29 cellular contexts compared by ENCODE assay signal in genomic region chr6:81977488-81977887, GRCh38.
DNase-seq lines count a peak whose midpoint lies in the region; ATAC-seq, FAIRE-seq and TF ChIP-seq lines count a peak whose summit lies in the region.
"Had no signal": no experiment of that assay in that cellular context is flagged by ENCODE, and none has a peak within 500 bp of the region (broad histone marks: within the 10 kb centered on the region; RNA-seq: fewer than 3 reads in every experiment).

No MANE protein-coding gene starts in this region.

- no peak overlapping the region; the same call in 1 of the 2 replicates for H2AK5ac ChIP-seq in IMR-90 (ENCODE audit: low read depth, low read length)

- no peak overlapping the region; the same call in 1 of the 2 replicates for H3K18ac ChIP-seq in IMR-90 (ENCODE audit: low read depth, low read length)

- H3K36me3 ChIP-seq in IMR-90 (ENCODE audit: control insufficient read depth, insufficient read depth, low read length) (no peaks in the 10 kb centered on the region), pancreas (no peaks in the 10 kb centered on the region)
- H3K36me3 ChIP-seq: gastroesophageal sphincter, Peyer's patch, WERI-Rb-1 had no signal

- H2AFZ ChIP-seq in IMR-90 (replicated peaks; ENCODE audit: low read length, poor library complexity), result no peak overlapping the region
- H2AFZ ChIP-seq: hepatocyte had no signal

- no peak overlapping the region for H4K91ac ChIP-seq in IMR-90 (ENCODE audit: insufficient read depth, low read depth, low read length)

- H2BK15ac ChIP-seq in IMR-90 (ENCODE audit: low read depth, low read length), result peak overlapping the region; percentile 49; the same call in 1 of the 3 replicates

- no peaks in the 10 kb centered on the region for H4K20me1 ChIP-seq in IMR-90 (ENCODE audit: insufficient read depth, low read length)

- no peak overlapping the region for H3K56ac ChIP-seq in IMR-90 (ENCODE audit: extremely low read depth, insufficient read depth, low read length)

- peak; percentile 59 for DNase-seq in IMR-90
- peak; percentile 49 for DNase-seq in astrocyte of the hippocampus (ENCODE audit: low read depth, low spot score)
- DNase-seq in fibroblast of pulmonary artery (ENCODE audit: low read depth), result peak; percentile 31
- no peak for DNase-seq in pancreas
- no peak for DNase-seq in NCI-H2196 (lab: John Stamatoyannopoulos, UW; ENCODE audit: unreplicated experiment)
- DNase-seq: activated CD4-positive, alpha-beta T cell treated with anti-CD3 and anti-CD28 coated beads for 4 hours; activated T-cell treated with anti-CD3 and anti-CD28 coated beads for 4 hours; cortex of kidney; effector memory CD4-positive, alpha-beta T cell; erythroblast; H7; left cardiac atrium; NCI-H1417; NCI-H2081; NCI-H226; NCI-H526 treated with DMSO at 0.1 percent for 48 hours; NK-92 treated with Interleukin-12 subunit alpha and Interleukin-12 subunit beta, amount 100 ng/mL, for 24 hours; Peyer's patch; SIG-M5; stimulated activated CD4-positive, alpha-beta T cell treated with anti-CD3 and anti-CD28 coated beads, Interleukin-15, amount 100 ng/mL, for 24 hours; T-helper 9 cell; WERI-Rb-1 had no signal

- no peak overlapping the region; the same call in 1 of the 2 replicates for H2BK120ac ChIP-seq in IMR-90 (ENCODE audit: low read depth, low read length)

- peak overlapping the region; percentile 55 for H2BK5ac ChIP-seq in IMR-90 (ENCODE audit: low read depth, low read length, poor library complexity, severe bottlenecking)

- H3K27ac ChIP-seq in IMR-90 (ENCODE audit: insufficient read depth, low read length), result no peak overlapping the region
- no peak overlapping the region for H3K27ac ChIP-seq in pancreas
- H3K27ac ChIP-seq: C4-2B, gastroesophageal sphincter, hepatocyte, Peyer's patch, WERI-Rb-1 had no signal

- H3K14ac ChIP-seq in IMR-90 (replicated peaks; ENCODE audit: low read depth, low read length), result 0 out of 2 replicates have a peak overlapping the region, but pooled peaks have one; percentile 42

- H3K4me3 ChIP-seq in IMR-90 (ENCODE audit: insufficient read depth, low read depth, low read length) (no peak overlapping the region), fibroblast of pulmonary artery (replicated peaks; ENCODE audit: low read depth, low read length) (no peak overlapping the region), pancreas (no peak overlapping the region)
- H3K4me3 ChIP-seq: gastroesophageal sphincter, hepatocyte, Peyer's patch had no signal

- POLR2A ChIA-PET in IMR-90 (lab: Charles Lee; ENCODE audit: unreplicated experiment), result no interaction called here

- peak overlapping the region; percentile 61; the same call in 1 of the 2 replicates for H2BK20ac ChIP-seq in IMR-90 (ENCODE audit: low read depth, low read length)

- peak overlapping the region; percentile 11; the same call in 1 of the 2 replicates for H3K4ac ChIP-seq in IMR-90 (ENCODE audit: low read depth, low read length)

- TF ChIP-seq RAD21 in IMR-90 (IDR thresholded peaks at IDR 0.05; ENCODE audit: low read length), result no peak

- no peaks in the 10 kb centered on the region; the same call in 1 of the 2 replicates for H3K4me1 ChIP-seq in IMR-90 (ENCODE audit: control insufficient read depth, insufficient read depth, low read length)
- no peaks in the 10 kb centered on the region for H3K4me1 ChIP-seq in pancreas
- H3K4me1 ChIP-seq: gastroesophageal sphincter, Peyer's patch had no signal

- TF ChIP-seq CTCF in IMR-90 (conservative IDR thresholded peaks at IDR 0.05; ENCODE audit: low read depth, low read length), result no peak
- TF ChIP-seq CTCF in fibroblast of pulmonary artery (IDR thresholded peaks at IDR 0.05; ENCODE audit: low read length, missing control alignments), result no peak
- TF ChIP-seq CTCF in pancreas (IDR thresholded peaks at IDR 0.05), result no peak

- no peaks in the 10 kb centered on the region for H3K79me1 ChIP-seq in IMR-90 (ENCODE audit: low read depth in 1 of 2, low read length in 2 of 2)

- no CpG with 5 or more reads among the region's 2 CpGs for WGBS in IMR-90 (ENCODE audit: extremely low coverage in 2 of 2, insufficient read length in 1 of 2), 2 experiments
- WGBS in pancreas, 2 donors, result 52 to 75% methylated on average over 2 of the region's 2 CpGs

- no peak overlapping the region for H3K4me2 ChIP-seq in IMR-90 (ENCODE audit: low read depth, low read length)
- H3K4me2 ChIP-seq: hepatocyte had no signal

- peak; percentile 86 for ATAC-seq in IMR-90 (ENCODE audit: low read depth)
- ATAC-seq in GM21825 (IDR thresholded peaks at IDR 0.05; ENCODE audit: unreplicated experiment), result no peak
- no peak for ATAC-seq in pancreas
- ATAC-seq in HG03039 (IDR thresholded peaks at IDR 0.05; ENCODE audit: unreplicated experiment), result no peak
- ATAC-seq: gastroesophageal sphincter; left cardiac atrium; stimulated activated effector memory CD8-positive, alpha-beta T cell treated with anti-CD3 and anti-CD28 coated beads, Interleukin-12 subunit alpha, Interleukin-12 subunit beta, amount 100 ng/mL, for 72 hours had no signal

- H4K8ac ChIP-seq in IMR-90 (ENCODE audit: low read depth in 2 of 2, low read length in 2 of 2), result 0 out of 4 replicates have a peak overlapping the region, but pooled peaks of 1 of the 2 experiments have one; percentile 36

- no peaks in the 10 kb centered on the region for H3K27me3 ChIP-seq in IMR-90 (ENCODE audit: control insufficient read depth, insufficient read depth, low read length)
- no peaks in the 10 kb centered on the region for H3K27me3 ChIP-seq in pancreas
- H3K27me3 ChIP-seq: gastroesophageal sphincter, hepatocyte, Peyer's patch had no signal

- H3K23ac ChIP-seq in IMR-90 (ENCODE audit: low read depth, low read length), result no peak overlapping the region

- CTCF ChIA-PET in IMR-90 (lab: Yijun Ruan, JAX), result no interaction called here

- no peak overlapping the region for H2AK9ac ChIP-seq in IMR-90 (replicated peaks; ENCODE audit: low read depth, low read length, poor library complexity)

- no peak for TF ChIP-seq POLR2A in IMR-90 (IDR thresholded peaks at IDR 0.05; ENCODE audit: low read depth, low read length)

- no peak overlapping the region for H3K9ac ChIP-seq in IMR-90 (ENCODE audit: low read depth, low read length)

- in situ Hi-C loops in IMR-90 (cut with MboI; ENCODE audit: low sequenced_read_pairs), result no loop called here

- BruUV-seq in IMR-90 (replicated peaks; lab: Mats Ljungman, UMichigan), result no TSS peak

- dilution Hi-C loops in IMR-90 (cut with HindIII; ENCODE audit: low sequenced_read_pairs, unreplicated experiment), result no loop called here

- no peak overlapping the region for H4K5ac ChIP-seq in IMR-90 (ENCODE audit: low read depth, low read length)

- H3K9me3 ChIP-seq in IMR-90 (ENCODE audit: control insufficient read depth, insufficient read depth, low read length) (no peaks in the 10 kb centered on the region), pancreas (peaks cover 0 to 3% (median 0%) of the 10 kb centered on the region in 4 donors)
- H3K9me3 ChIP-seq: Peyer's patch had no signal

- no peak for FAIRE-seq in pancreas (lab: Jason Lieb, UNC)
- FAIRE-seq: GM19239 had no signal

- intact Hi-C loops in IMR-90 (cut with micrococcal nuclease), result loop anchor here (1.0 kb wide), 1 partner anchor 225 kb away; the partner anchor contains the start of gene TENT5A
- intact Hi-C loops in pancreas (cut with DNase I), result no loop called here

- no peaks in the 10 kb centered on the region for H3K9me1 ChIP-seq in IMR-90 (ENCODE audit: insufficient read depth, low read length)

TF ChIP-seq in IMR-90, 13 proteins besides CTCF, POLR2A, EP300 and RAD21:
- 0 out of 2 replicates have a peak, but pooled peaks have one; percentile 0 for TF ChIP-seq MAFK (IDR thresholded peaks at IDR 0.05; ENCODE audit: low read depth, low read length)
- no peak for TF ChIP-seq MAZ (IDR thresholded peaks at IDR 0.05; ENCODE audit: borderline replicate concordance, low read depth, low read length)

Comparison
In these comparisons a context has a peak if more than half of its experiments do, and no peak if none do; other contexts are left out.
1. DNase-seq: peak in IMR-90 (single experiment), astrocyte of the hippocampus (single experiment) and fibroblast of pulmonary artery (single experiment); none in pancreas (0 of 6) and NCI-H2196 (single experiment).